18 cellular contexts compared by ENCODE assay signal in genomic region chr7:74266191-74266963, GRCh38.
"Had no signal": no experiment of that assay in that cellular context is flagged by ENCODE, and none has a peak within 500 bp of the region (broad histone marks: within the 10 kb centered on the region; RNA-seq: fewer than 3 reads in every experiment).

No MANE protein-coding gene starts in this region.

- H3K9ac ChIP-seq: neural progenitor cell had no signal

- H3K4me1 ChIP-seq: neural progenitor cell had no signal

- H3K27ac ChIP-seq: neural progenitor cell, ovary, skin epidermis, tibial artery had no signal

- H3K9me3 ChIP-seq: ovary, tibial artery had no signal

- H3K4me2 ChIP-seq: neural progenitor cell had no signal

- DNase-seq: activated CD4-positive, alpha-beta memory T cell treated with anti-CD3 and anti-CD28 coated beads, Interleukin-2, amount 10 ng/mL, durations not matched to agents 7 days and 5 days; activated CD4-positive, CD25-positive, alpha-beta regulatory T cell treated with anti-CD3 and anti-CD28 coated beads, Interleukin-2, amount 50 U/mL, for 72 hours; activated CD8-positive, alpha-beta memory T cell treated with anti-CD3 and anti-CD28 coated beads, Interleukin-2, amount 50 U/mL, for 4 hours; activated gamma-delta T cell treated with Interleukin-2 at 50 U/mL for 16 hours; activated naive CD8-positive, alpha-beta T cell treated with anti-CD3 and anti-CD28 coated beads for 36 hours; activated T-cell treated with anti-CD3 and anti-CD28 coated beads, Interleukin-2, amount 50 U/mL, for 72 hours; anterior cingulate cortex; cerebellar nuclear complex; effector memory CD8-positive, alpha-beta T cell; hippocampal formation; midbrain; ovary; stimulated activated CD4-positive, alpha-beta T cell treated with anti-CD3 and anti-CD28 coated beads, Interleukin-4, amount 100 ng/mL, for 4 hours; T-helper 17 cell; tibial artery had no signal

- H3K4me3 ChIP-seq: neural progenitor cell, ovary, skin epidermis, tibial artery had no signal

- H3K27me3 ChIP-seq: ovary, tibial artery had no signal

- ATAC-seq: activated T-cell treated with anti-CD3 and anti-CD28 coated beads, Interleukin-2, amount 50 U/mL, for 72 hours; effector memory CD8-positive, alpha-beta T cell; T-helper 17 cell had no signal

- H3K4me3 Mint-ChIP-seq: activated CD4-positive, alpha-beta memory T cell treated with anti-CD3 and anti-CD28 coated beads, Interleukin-2, amount 10 ng/mL, durations not matched to agents 7 days and 5 days; activated naive CD8-positive, alpha-beta T cell treated with anti-CD3 and anti-CD28 coated beads for 36 hours; activated T-cell treated with anti-CD3 and anti-CD28 coated beads, Interleukin-2, amount 50 U/mL, for 72 hours; dendritic cell treated with granulocyte-macrophage colony-stimulating factor and Interleukin-4, amounts not matched to agents 40 ng/mL and 50 ng/mL, for 4 days; effector memory CD8-positive, alpha-beta T cell; neural progenitor cell; T-helper 17 cell had no signal

- H3K36me3 ChIP-seq: neural progenitor cell, ovary, tibial artery had no signal

- H2AFZ ChIP-seq: neural progenitor cell had no signal

- H3K27ac Mint-ChIP-seq: activated CD4-positive, alpha-beta memory T cell treated with anti-CD3 and anti-CD28 coated beads, Interleukin-2, amount 10 ng/mL, durations not matched to agents 7 days and 5 days; activated naive CD8-positive, alpha-beta T cell treated with anti-CD3 and anti-CD28 coated beads for 36 hours; activated T-cell treated with anti-CD3 and anti-CD28 coated beads, Interleukin-2, amount 50 U/mL, for 72 hours; dendritic cell treated with granulocyte-macrophage colony-stimulating factor and Interleukin-4, amounts not matched to agents 40 ng/mL and 50 ng/mL, for 4 days; effector memory CD8-positive, alpha-beta T cell; neural progenitor cell; T-helper 17 cell had no signal

- H3K36me3 Mint-ChIP-seq: activated naive CD8-positive, alpha-beta T cell treated with anti-CD3 and anti-CD28 coated beads for 36 hours; neural progenitor cell had no signal

- H3K9me3 Mint-ChIP-seq: activated CD4-positive, alpha-beta memory T cell treated with anti-CD3 and anti-CD28 coated beads, Interleukin-2, amount 10 ng/mL, durations not matched to agents 7 days and 5 days; activated naive CD8-positive, alpha-beta T cell treated with anti-CD3 and anti-CD28 coated beads for 36 hours; activated T-cell treated with anti-CD3 and anti-CD28 coated beads, Interleukin-2, amount 50 U/mL, for 72 hours; dendritic cell treated with granulocyte-macrophage colony-stimulating factor and Interleukin-4, amounts not matched to agents 40 ng/mL and 50 ng/mL, for 4 days; effector memory CD8-positive, alpha-beta T cell; neural progenitor cell had no signal
